In the genomic region with DNA sequence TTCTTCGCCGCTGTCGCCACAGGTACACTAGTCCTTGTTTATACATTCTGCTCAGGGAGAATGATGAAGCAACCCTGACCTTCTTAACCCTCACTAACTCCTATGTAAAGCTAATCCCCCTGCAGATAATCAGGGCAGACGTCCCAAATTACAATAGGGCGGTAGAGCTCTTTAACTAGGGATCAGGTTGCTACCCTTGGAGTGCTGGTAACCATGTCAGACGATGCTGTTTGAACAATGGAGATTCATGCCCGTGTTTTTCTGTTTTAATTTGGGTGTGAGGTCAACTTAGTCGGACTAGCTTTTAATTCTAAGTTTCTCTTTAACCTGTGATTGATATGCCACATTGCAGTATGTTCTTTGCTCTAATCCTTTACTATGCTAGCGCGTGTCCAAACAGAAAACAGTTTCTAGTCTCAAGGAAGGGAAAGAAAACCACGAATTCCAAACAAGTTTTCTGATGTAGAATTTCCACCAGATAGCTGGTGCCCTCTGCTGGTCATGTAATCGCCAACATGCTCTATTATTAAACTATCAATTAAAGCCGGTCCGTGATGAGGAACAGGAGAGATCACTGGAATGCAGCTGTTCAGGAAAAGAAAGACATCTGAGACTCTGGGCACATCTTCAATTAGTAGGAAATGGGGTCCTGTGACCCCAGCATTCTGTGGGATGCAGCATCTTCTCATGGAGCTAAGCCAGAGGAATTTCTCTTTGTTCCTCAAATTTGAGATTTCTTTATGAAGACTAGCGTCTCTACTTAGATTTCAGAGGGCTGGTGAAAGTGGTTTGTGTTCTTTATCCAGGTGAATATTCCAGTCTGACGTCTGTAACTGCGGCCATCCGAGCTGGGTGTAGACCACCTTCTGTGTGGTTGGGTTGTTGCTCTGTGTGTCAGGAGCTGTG, we compare ENCODE assay signal across 2 cellular contexts.
TF ChIP-seq lines count a peak whose summit lies in the region.

No MANE protein-coding gene starts in this region.

TF ChIP-seq in GM23338, 12 proteins besides CTCF, POLR2A, EP300 and RAD21 (continues in another document):
- TF ChIP-seq, protein P1, sequence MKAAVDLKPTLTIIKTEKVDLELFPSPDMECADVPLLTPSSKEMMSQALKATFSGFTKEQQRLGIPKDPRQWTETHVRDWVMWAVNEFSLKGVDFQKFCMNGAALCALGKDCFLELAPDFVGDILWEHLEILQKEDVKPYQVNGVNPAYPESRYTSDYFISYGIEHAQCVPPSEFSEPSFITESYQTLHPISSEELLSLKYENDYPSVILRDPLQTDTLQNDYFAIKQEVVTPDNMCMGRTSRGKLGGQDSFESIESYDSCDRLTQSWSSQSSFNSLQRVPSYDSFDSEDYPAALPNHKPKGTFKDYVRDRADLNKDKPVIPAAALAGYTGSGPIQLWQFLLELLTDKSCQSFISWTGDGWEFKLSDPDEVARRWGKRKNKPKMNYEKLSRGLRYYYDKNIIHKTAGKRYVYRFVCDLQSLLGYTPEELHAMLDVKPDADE (IDR thresholded peaks at IDR 0.05) = no peak
- TF ChIP-seq STAT1 (IDR thresholded peaks at IDR 0.05; ENCODE audit: unreplicated experiment) (no peak), ZNF331 (CRISPR knock-in tag; IDR thresholded peaks at IDR 0.05; ENCODE audit: low read depth) (no peak), ZNF114 (CRISPR knock-in tag; IDR thresholded peaks at IDR 0.05) (no peak), POLR2AphosphoS5 (IDR thresholded peaks at IDR 0.05; ENCODE audit: low read depth) (no peak), EZH2 (IDR thresholded peaks at IDR 0.05; ENCODE audit: low read depth, unreplicated experiment) (no peak)
- TF ChIP-seq, protein P2, sequence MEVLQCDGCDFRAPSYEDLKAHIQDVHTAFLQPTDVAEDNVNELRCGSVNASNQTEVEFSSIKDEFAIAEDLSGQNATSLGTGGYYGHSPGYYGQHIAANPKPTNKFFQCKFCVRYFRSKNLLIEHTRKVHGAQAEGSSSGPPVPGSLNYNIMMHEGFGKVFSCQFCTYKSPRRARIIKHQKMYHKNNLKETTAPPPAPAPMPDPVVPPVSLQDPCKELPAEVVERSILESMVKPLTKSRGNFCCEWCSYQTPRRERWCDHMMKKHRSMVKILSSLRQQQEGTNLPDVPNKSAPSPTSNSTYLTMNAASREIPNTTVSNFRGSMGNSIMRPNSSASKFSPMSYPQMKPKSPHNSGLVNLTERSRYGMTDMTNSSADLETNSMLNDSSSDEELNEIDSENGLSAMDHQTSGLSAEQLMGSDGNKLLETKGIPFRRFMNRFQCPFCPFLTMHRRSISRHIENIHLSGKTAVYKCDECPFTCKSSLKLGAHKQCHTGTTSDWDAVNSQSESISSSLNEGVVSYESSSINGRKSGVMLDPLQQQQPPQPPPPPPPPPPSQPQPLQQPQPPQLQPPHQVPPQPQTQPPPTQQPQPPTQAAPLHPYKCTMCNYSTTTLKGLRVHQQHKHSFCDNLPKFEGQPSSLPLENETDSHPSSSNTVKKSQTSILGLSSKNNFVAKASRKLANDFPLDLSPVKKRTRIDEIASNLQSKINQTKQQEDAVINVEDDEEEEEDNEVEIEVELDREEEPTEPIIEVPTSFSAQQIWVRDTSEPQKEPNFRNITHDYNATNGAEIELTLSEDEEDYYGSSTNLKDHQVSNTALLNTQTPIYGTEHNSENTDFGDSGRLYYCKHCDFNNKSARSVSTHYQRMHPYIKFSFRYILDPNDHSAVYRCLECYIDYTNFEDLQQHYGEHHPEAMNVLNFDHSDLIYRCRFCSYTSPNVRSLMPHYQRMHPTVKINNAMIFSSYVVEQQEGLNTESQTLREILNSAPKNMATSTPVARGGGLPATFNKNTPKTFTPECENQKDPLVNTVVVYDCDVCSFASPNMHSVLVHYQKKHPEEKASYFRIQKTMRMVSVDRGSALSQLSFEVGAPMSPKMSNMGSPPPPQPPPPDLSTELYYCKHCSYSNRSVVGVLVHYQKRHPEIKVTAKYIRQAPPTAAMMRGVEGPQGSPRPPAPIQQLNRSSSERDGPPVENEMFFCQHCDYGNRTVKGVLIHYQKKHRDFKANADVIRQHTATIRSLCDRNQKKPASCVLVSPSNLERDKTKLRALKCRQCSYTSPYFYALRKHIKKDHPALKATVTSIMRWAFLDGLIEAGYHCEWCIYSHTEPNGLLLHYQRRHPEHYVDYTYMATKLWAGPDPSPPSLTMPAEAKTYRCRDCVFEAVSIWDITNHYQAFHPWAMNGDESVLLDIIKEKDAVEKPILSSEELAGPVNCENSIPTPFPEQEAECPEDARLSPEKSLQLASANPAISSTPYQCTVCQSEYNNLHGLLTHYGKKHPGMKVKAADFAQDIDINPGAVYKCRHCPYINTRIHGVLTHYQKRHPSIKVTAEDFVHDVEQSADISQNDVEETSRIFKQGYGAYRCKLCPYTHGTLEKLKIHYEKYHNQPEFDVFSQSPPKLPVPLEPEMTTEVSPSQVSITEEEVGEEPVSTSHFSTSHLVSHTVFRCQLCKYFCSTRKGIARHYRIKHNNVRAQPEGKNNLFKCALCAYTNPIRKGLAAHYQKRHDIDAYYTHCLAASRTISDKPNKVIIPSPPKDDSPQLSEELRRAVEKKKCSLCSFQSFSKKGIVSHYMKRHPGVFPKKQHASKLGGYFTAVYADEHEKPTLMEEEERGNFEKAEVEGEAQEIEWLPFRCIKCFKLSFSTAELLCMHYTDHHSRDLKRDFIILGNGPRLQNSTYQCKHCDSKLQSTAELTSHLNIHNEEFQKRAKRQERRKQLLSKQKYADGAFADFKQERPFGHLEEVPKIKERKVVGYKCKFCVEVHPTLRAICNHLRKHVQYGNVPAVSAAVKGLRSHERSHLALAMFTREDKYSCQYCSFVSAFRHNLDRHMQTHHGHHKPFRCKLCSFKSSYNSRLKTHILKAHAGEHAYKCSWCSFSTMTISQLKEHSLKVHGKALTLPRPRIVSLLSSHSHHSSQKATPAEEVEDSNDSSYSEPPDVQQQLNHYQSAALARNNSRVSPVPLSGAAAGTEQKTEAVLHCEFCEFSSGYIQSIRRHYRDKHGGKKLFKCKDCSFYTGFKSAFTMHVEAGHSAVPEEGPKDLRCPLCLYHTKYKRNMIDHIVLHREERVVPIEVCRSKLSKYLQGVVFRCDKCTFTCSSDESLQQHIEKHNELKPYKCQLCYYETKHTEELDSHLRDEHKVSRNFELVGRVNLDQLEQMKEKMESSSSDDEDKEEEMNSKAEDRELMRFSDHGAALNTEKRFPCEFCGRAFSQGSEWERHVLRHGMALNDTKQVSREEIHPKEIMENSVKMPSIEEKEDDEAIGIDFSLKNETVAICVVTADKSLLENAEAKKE (CRISPR knock-in tag; IDR thresholded peaks at IDR 0.05) = no peak

TF ChIP-seq in endothelial cell of umbilical vein, 7 proteins besides CTCF, POLR2A, EP300 and RAD21:
- no peak for TF ChIP-seq JUN (IDR thresholded peaks at IDR 0.05; ENCODE audit: borderline replicate concordance, insufficient read depth, insufficient read length, low read depth)
- TF ChIP-seq MYC (IDR thresholded peaks at IDR 0.05; ENCODE audit: low read depth, low read length) = no peak
- TF ChIP-seq GATA2 (IDR thresholded peaks at IDR 0.05; ENCODE audit: insufficient read depth, insufficient read length, low read depth, low read length) = no peak
